ENCODE assay signal across 8 cellular contexts in genomic region chr14:50083467-50084337, GRCh38.
DNase-seq lines count a peak whose midpoint lies in the region; ATAC-seq lines count a peak whose summit lies in the region.

No MANE protein-coding gene starts in this region.

- peak overlapping the region; percentile 88 to 96 for H3K27ac Mint-ChIP-seq in effector memory CD8-positive, alpha-beta T cell

- H3K36me3 Mint-ChIP-seq in effector memory CD8-positive, alpha-beta T cell (ENCODE audit: insufficient read depth): peaks cover 28% of the 10 kb centered on the region

- H3K4me1 Mint-ChIP-seq in effector memory CD8-positive, alpha-beta T cell (ENCODE audit: low read depth in 2 of 2): peaks cover 52 to 62% of the 10 kb centered on the region in 2 donors

- no peaks in the 10 kb centered on the region for H3K27me3 Mint-ChIP-seq in effector memory CD8-positive, alpha-beta T cell

- peak overlapping the region; percentile 52 to 63 for H3K4me3 Mint-ChIP-seq in effector memory CD8-positive, alpha-beta T cell

- peak; percentile 39 for DNase-seq in activated CD4-positive, CD25-positive, alpha-beta regulatory T cell treated with anti-CD3 and anti-CD28 coated beads, Interleukin-2, amount 50 U/mL, for 16 hours (ENCODE audit: low read depth, low spot score)
- DNase-seq in effector memory CD8-positive, alpha-beta T cell: peak; percentile 22 to 35 (median 31)
- DNase-seq in stimulated activated naive CD8-positive, alpha-beta T cell treated with anti-CD3 and anti-CD28 coated beads, Interleukin-15, Interleukin-2, amounts not matched to agents 100 U/mL and 50 U/mL, for 24 hours: peak; percentile 79
- no peak for DNase-seq in DMS114 treated with DMSO at 0.1 percent for 48 hours (lab: John Stamatoyannopoulos, UW; ENCODE audit: unreplicated experiment)
- no peak for DNase-seq in cerebellar nuclear complex (lab: John Stamatoyannopoulos, UW)
- no peak for DNase-seq in HuH-7.5 (ENCODE audit: low spot score)

- H3K9me3 Mint-ChIP-seq in effector memory CD8-positive, alpha-beta T cell: no peaks in the 10 kb centered on the region

- ATAC-seq in GM18499 (IDR thresholded peaks at IDR 0.05; ENCODE audit: insufficient read depth, unreplicated experiment): peak; percentile 28
- peak; percentile 34 for ATAC-seq in HG02840 (IDR thresholded peaks at IDR 0.05; ENCODE audit: low FRiP score, unreplicated experiment)
- ATAC-seq in effector memory CD8-positive, alpha-beta T cell (replicated peaks): peak; percentile 29
- peak; percentile 74 for ATAC-seq in stimulated activated naive CD8-positive, alpha-beta T cell treated with anti-CD3 and anti-CD28 coated beads, Interleukin-15, Interleukin-2, amounts not matched to agents 100 U/mL and 50 U/mL, for 24 hours

Comparison
In these comparisons a context has a peak if more than half of its experiments do, and no peak if none do; other contexts are left out.
1. DNase-seq: peak in activated CD4-positive, CD25-positive, alpha-beta regulatory T cell treated with anti-CD3 and anti-CD28 coated beads, Interleukin-2, amount 50 U/mL, for 16 hours (single experiment), effector memory CD8-positive, alpha-beta T cell (3 of 3) and stimulated activated naive CD8-positive, alpha-beta T cell treated with anti-CD3 and anti-CD28 coated beads, Interleukin-15, Interleukin-2, amounts not matched to agents 100 U/mL and 50 U/mL, for 24 hours (single experiment); none in DMS114 treated with DMSO at 0.1 percent for 48 hours (single experiment), cerebellar nuclear complex (0 of 2) and HuH-7.5 (single experiment).
2. Peak in every context shown above with its lines, with median percentiles within 50 percentile points of each other: ATAC-seq.